Comparison of ENCODE assay signal across 1 cellular context in the genomic region with DNA sequence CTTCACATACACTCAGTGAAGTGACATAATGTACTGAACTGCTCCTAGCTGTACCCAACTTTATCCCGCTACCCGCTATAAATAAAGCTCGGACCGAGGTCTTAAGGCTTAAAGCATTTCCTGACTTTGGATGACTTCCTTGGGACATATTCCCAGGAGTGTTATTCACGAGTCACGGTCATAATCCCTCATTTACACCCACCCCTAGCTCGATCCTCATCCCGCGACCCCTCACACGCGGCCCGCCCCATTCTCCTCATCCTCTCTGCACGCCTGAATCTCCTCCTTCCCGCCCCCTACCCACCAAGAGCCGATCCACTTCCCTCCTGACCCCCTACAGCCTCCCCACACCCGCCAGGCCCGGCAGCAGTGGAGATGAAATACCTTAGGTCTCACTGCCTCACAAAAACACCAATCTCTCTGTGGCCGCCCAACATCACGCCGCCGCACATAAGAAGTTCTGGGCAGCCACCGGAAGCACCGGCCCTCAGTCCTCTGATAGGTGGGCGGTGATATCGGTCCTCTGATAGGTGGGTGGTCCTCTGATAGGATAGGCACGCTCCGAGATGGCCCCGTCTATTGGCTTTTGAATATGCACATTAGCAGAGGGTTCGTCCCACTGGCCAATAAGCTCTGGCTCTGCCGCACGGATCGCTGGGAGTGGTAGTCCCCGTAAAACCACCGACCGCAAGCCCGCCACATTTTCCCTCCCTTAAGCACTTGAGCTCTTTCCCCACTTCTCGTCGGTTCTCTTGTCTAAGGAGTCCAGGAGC.
TF ChIP-seq lines count a peak whose summit lies in the region.

A gene with protein sequence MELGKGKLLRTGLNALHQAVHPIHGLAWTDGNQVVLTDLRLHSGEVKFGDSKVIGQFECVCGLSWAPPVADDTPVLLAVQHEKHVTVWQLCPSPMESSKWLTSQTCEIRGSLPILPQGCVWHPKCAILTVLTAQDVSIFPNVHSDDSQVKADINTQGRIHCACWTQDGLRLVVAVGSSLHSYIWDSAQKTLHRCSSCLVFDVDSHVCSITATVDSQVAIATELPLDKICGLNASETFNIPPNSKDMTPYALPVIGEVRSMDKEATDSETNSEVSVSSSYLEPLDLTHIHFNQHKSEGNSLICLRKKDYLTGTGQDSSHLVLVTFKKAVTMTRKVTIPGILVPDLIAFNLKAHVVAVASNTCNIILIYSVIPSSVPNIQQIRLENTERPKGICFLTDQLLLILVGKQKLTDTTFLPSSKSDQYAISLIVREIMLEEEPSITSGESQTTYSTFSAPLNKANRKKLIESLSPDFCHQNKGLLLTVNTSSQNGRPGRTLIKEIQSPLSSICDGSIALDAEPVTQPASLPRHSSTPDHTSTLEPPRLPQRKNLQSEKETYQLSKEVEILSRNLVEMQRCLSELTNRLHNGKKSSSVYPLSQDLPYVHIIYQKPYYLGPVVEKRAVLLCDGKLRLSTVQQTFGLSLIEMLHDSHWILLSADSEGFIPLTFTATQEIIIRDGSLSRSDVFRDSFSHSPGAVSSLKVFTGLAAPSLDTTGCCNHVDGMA (minus strand): TSS at position 462 of the 773 bp plus-strand sequence. CDS start 7,897 bp downstream, outside the sequence.

TF ChIP-seq in GM12878, 131 proteins besides CTCF, POLR2A, EP300 and RAD21 (continued from another document and continues in another):
- TF ChIP-seq NR2C2 (IDR thresholded peaks at IDR 0.05; ENCODE audit: borderline replicate concordance, control insufficient read depth, insufficient read length, low read depth) (no peak), SUPT20H (IDR thresholded peaks at IDR 0.05; ENCODE audit: borderline replicate concordance, control insufficient read depth, low read depth, low read length) (no peak), EGR1 (IDR thresholded peaks at IDR 0.05; ENCODE audit: borderline replicate concordance in 1 of 2, low read depth in 2 of 2, low read length in 2 of 2) (no peak; a peak in 1 of 3 replicates), PML (IDR thresholded peaks at IDR 0.05; ENCODE audit: low read length) (0 out of 2 replicates have a peak, but pooled peaks have one; percentile 49), BMI1 (IDR thresholded peaks at IDR 0.05; ENCODE audit: borderline replicate concordance) (no peak), ZZZ3 (IDR thresholded peaks at IDR 0.05; ENCODE audit: control insufficient read depth, insufficient read length, low read depth) (no peak), CBX5 (IDR thresholded peaks at IDR 0.05; ENCODE audit: low read depth) (no peak), WRNIP1 (IDR thresholded peaks at IDR 0.05; ENCODE audit: borderline replicate concordance, low read depth, low read length) (no peak), CREB1 (IDR thresholded peaks at IDR 0.05; ENCODE audit: low read depth) (peak; percentile 73; the same call in 1 of the 2 replicates), ZNF24 (IDR thresholded peaks at IDR 0.05) (no peak), FOXM1 (IDR thresholded peaks at IDR 0.05; ENCODE audit: low read depth, low read length) (no peak), GABPA (IDR thresholded peaks at IDR 0.05; ENCODE audit: low read depth) (peak; percentile 88), RELA (IDR thresholded peaks at IDR 0.05; ENCODE audit: borderline replicate concordance, partially characterized antibody) (no peak), POLR2AphosphoS2 (IDR thresholded peaks at IDR 0.05; ENCODE audit: low read depth, low read length) (peak; percentile 83; the same call in 1 of the 2 replicates), SIN3A (IDR thresholded peaks at IDR 0.05; ENCODE audit: low read depth, low read length) (peak; percentile 68; the same call in 1 of the 2 replicates), ZNF274 (IDR thresholded peaks at IDR 0.05; ENCODE audit: insufficient read depth, insufficient read length) (no peak), SMAD5 (IDR thresholded peaks at IDR 0.05; ENCODE audit: low read depth) (peak; percentile 76; the same call in 1 of the 2 replicates), BCL11A (IDR thresholded peaks at IDR 0.05; ENCODE audit: low read depth, low read length) (no peak), LARP7 (IDR thresholded peaks at IDR 0.05) (no peak), BACH1 (IDR thresholded peaks at IDR 0.05; ENCODE audit: borderline replicate concordance) (no peak), RUNX3 (IDR thresholded peaks at IDR 0.05; ENCODE audit: low read length) (peak; percentile 99), HDGF (IDR thresholded peaks at IDR 0.05) (peak; percentile 75; the same call in 1 of the 2 replicates), SMARCA5 (IDR thresholded peaks at IDR 0.05) (no peak), MEF2A (IDR thresholded peaks at IDR 0.05; ENCODE audit: insufficient read depth, low read depth, low read length) (no peak), PAX8 (IDR thresholded peaks at IDR 0.05) (no peak), CBFB (IDR thresholded peaks at IDR 0.05; ENCODE audit: low read depth) (peak; percentile 97), JUND (IDR thresholded peaks at IDR 0.05; ENCODE audit: low read depth, low read length) (no peak), TCF7 (IDR thresholded peaks at IDR 0.05; ENCODE audit: borderline replicate concordance) (no peak), PAX5 (IDR thresholded peaks at IDR 0.05; ENCODE audit: borderline replicate concordance, low read depth, low read length) (0 out of 2 replicates have a peak, but pooled peaks have one; percentile 32), NBN (IDR thresholded peaks at IDR 0.05) (peak; percentile 81; the same call in 1 of the 2 replicates), IKZF1 (conservative IDR thresholded peaks at IDR 0.05) (peak; percentile 79), EED (IDR thresholded peaks at IDR 0.05; ENCODE audit: low read depth) (no peak), ESRRA (IDR thresholded peaks at IDR 0.05; ENCODE audit: low read length) (no peak)
- TF ChIP-seq, protein P1, sequence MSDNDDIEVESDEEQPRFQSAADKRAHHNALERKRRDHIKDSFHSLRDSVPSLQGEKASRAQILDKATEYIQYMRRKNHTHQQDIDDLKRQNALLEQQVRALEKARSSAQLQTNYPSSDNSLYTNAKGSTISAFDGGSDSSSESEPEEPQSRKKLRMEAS (IDR thresholded peaks at IDR 0.05; ENCODE audit: low read depth, low read length), result peak; percentile 61; the same call in 1 of the 2 replicates
- TF ChIP-seq, protein P2, sequence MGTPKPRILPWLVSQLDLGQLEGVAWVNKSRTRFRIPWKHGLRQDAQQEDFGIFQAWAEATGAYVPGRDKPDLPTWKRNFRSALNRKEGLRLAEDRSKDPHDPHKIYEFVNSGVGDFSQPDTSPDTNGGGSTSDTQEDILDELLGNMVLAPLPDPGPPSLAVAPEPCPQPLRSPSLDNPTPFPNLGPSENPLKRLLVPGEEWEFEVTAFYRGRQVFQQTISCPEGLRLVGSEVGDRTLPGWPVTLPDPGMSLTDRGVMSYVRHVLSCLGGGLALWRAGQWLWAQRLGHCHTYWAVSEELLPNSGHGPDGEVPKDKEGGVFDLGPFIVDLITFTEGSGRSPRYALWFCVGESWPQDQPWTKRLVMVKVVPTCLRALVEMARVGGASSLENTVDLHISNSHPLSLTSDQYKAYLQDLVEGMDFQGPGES (IDR thresholded peaks at IDR 0.05), result peak; percentile 90
- TF ChIP-seq, protein P3, sequence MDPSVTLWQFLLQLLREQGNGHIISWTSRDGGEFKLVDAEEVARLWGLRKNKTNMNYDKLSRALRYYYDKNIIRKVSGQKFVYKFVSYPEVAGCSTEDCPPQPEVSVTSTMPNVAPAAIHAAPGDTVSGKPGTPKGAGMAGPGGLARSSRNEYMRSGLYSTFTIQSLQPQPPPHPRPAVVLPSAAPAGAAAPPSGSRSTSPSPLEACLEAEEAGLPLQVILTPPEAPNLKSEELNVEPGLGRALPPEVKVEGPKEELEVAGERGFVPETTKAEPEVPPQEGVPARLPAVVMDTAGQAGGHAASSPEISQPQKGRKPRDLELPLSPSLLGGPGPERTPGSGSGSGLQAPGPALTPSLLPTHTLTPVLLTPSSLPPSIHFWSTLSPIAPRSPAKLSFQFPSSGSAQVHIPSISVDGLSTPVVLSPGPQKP (IDR thresholded peaks at IDR 0.05; ENCODE audit: low read depth, low read length), result 0 out of 2 replicates have a peak, but pooled peaks have one; percentile 12
- TF ChIP-seq, protein P4, sequence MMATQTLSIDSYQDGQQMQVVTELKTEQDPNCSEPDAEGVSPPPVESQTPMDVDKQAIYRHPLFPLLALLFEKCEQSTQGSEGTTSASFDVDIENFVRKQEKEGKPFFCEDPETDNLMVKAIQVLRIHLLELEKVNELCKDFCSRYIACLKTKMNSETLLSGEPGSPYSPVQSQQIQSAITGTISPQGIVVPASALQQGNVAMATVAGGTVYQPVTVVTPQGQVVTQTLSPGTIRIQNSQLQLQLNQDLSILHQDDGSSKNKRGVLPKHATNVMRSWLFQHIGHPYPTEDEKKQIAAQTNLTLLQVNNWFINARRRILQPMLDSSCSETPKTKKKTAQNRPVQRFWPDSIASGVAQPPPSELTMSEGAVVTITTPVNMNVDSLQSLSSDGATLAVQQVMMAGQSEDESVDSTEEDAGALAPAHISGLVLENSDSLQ (IDR thresholded peaks at IDR 0.05), result peak; percentile 95
- TF ChIP-seq, protein P5, sequence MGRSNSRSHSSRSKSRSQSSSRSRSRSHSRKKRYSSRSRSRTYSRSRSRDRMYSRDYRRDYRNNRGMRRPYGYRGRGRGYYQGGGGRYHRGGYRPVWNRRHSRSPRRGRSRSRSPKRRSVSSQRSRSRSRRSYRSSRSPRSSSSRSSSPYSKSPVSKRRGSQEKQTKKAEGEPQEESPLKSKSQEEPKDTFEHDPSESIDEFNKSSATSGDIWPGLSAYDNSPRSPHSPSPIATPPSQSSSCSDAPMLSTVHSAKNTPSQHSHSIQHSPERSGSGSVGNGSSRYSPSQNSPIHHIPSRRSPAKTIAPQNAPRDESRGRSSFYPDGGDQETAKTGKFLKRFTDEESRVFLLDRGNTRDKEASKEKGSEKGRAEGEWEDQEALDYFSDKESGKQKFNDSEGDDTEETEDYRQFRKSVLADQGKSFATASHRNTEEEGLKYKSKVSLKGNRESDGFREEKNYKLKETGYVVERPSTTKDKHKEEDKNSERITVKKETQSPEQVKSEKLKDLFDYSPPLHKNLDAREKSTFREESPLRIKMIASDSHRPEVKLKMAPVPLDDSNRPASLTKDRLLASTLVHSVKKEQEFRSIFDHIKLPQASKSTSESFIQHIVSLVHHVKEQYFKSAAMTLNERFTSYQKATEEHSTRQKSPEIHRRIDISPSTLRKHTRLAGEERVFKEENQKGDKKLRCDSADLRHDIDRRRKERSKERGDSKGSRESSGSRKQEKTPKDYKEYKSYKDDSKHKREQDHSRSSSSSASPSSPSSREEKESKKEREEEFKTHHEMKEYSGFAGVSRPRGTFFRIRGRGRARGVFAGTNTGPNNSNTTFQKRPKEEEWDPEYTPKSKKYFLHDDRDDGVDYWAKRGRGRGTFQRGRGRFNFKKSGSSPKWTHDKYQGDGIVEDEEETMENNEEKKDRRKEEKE (IDR thresholded peaks at IDR 0.05), result no peak
- TF ChIP-seq, protein P6, sequence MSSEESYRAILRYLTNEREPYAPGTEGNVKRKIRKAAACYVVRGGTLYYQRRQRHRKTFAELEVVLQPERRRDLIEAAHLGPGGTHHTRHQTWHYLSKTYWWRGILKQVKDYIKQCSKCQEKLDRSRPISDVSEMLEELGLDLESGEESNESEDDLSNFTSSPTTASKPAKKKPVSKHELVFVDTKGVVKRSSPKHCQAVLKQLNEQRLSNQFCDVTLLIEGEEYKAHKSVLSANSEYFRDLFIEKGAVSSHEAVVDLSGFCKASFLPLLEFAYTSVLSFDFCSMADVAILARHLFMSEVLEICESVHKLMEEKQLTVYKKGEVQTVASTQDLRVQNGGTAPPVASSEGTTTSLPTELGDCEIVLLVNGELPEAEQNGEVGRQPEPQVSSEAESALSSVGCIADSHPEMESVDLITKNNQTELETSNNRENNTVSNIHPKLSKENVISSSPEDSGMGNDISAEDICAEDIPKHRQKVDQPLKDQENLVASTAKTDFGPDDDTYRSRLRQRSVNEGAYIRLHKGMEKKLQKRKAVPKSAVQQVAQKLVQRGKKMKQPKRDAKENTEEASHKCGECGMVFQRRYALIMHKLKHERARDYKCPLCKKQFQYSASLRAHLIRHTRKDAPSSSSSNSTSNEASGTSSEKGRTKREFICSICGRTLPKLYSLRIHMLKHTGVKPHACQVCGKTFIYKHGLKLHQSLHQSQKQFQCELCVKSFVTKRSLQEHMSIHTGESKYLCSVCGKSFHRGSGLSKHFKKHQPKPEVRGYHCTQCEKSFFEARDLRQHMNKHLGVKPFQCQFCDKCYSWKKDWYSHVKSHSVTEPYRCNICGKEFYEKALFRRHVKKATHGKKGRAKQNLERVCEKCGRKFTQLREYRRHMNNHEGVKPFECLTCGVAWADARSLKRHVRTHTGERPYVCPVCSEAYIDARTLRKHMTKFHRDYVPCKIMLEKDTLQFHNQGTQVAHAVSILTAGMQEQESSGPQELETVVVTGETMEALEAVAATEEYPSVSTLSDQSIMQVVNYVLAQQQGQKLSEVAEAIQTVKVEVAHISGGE (CRISPR knock-in tag; IDR thresholded peaks at IDR 0.05), result no peak
- TF ChIP-seq, protein P7, sequence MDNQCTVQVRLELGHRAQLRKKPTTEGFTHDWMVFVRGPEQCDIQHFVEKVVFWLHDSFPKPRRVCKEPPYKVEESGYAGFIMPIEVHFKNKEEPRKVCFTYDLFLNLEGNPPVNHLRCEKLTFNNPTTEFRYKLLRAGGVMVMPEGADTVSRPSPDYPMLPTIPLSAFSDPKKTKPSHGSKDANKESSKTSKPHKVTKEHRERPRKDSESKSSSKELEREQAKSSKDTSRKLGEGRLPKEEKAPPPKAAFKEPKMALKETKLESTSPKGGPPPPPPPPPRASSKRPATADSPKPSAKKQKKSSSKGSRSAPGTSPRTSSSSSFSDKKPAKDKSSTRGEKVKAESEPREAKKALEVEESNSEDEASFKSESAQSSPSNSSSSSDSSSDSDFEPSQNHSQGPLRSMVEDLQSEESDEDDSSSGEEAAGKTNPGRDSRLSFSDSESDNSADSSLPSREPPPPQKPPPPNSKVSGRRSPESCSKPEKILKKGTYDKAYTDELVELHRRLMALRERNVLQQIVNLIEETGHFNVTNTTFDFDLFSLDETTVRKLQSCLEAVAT (IDR thresholded peaks at IDR 0.05), result peak; percentile 95
- TF ChIP-seq, protein P8, sequence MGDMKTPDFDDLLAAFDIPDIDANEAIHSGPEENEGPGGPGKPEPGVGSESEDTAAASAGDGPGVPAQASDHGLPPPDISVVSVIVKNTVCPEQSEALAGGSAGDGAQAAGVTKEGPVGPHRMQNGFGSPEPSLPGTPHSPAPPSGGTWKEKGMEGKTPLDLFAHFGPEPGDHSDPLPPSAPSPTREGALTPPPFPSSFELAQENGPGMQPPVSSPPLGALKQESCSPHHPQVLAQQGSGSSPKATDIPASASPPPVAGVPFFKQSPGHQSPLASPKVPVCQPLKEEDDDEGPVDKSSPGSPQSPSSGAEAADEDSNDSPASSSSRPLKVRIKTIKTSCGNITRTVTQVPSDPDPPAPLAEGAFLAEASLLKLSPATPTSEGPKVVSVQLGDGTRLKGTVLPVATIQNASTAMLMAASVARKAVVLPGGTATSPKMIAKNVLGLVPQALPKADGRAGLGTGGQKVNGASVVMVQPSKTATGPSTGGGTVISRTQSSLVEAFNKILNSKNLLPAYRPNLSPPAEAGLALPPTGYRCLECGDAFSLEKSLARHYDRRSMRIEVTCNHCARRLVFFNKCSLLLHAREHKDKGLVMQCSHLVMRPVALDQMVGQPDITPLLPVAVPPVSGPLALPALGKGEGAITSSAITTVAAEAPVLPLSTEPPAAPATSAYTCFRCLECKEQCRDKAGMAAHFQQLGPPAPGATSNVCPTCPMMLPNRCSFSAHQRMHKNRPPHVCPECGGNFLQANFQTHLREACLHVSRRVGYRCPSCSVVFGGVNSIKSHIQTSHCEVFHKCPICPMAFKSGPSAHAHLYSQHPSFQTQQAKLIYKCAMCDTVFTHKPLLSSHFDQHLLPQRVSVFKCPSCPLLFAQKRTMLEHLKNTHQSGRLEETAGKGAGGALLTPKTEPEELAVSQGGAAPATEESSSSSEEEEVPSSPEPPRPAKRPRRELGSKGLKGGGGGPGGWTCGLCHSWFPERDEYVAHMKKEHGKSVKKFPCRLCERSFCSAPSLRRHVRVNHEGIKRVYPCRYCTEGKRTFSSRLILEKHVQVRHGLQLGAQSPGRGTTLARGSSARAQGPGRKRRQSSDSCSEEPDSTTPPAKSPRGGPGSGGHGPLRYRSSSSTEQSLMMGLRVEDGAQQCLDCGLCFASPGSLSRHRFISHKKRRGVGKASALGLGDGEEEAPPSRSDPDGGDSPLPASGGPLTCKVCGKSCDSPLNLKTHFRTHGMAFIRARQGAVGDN (IDR thresholded peaks at IDR 0.05), result no peak
